15 cellular contexts compared by ENCODE assay signal in the genomic region with DNA sequence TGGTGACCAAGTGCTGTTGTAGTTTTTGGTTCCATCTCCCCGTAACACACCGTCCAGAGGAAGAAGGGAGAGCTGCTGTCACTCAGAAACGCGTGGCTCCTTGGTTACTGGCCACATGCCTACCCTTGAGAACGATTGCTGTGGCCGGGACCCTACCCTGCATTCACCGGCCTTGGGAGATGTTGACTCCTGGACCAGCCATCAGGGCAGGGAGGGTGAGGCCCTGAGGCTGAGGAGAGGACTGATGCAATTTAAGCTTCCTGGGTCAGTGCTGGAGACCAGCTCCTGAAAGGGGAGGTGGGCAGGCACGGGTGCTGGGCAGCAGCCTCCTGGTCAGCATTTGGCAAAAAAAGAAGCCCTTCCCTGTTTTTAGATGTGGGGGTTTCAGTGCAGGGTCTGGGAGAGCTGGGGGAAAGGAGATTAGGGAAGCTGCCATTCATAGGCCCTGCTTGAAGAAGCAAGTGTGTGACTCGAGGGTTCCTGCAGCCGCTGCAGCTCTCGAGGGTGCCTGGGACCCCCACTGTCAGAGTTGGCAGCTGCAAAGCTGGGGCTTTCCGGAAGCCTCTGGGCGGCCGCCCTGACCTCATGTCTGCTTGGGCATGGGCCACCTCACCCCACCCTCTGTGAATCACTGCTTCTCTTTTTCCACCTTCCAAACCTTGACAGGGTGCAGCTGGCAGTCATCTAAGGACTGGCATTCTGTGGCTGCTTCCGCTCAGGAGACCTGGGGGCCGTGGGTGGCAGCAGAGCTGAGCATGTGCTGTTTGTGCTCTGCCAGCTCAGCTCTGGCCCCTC. TPM values are rescaled to one million over a fixed set of nuclear protein-coding genes. Genes with fewer than 3 reads are reported as not detected.
DNase-seq lines count a peak whose midpoint lies in the region; ATAC-seq and TF ChIP-seq lines count a peak whose summit lies in the region.
"Had no signal": no experiment of that assay in that cellular context is flagged by ENCODE, and none has a peak within 500 bp of the region (broad histone marks: within the 10 kb centered on the region; RNA-seq: fewer than 3 reads in every experiment).

No MANE protein-coding gene starts in this region.

- H3K36me3 Mint-ChIP-seq in MCF 10A (ENCODE audit: insufficient read depth, unreplicated experiment) = peaks cover 36% of the 10 kb centered on the region
- H3K36me3 Mint-ChIP-seq in endothelial cell (ENCODE audit: low read depth, unreplicated experiment) = peaks cover 17% of the 10 kb centered on the region
- peaks cover 17% of the 10 kb centered on the region for H3K36me3 Mint-ChIP-seq in activated naive CD4-positive, alpha-beta T cell treated with anti-CD3 and anti-CD28 coated beads, Interleukin-2, amount 10 ng/mL, durations not matched to agents 7 days and 5 days
- peaks cover 23 to 28% of the 10 kb centered on the region in 2 donors for H3K36me3 Mint-ChIP-seq in CD4-positive, alpha-beta memory T cell
- peaks cover 26% of the 10 kb centered on the region for H3K36me3 Mint-ChIP-seq in GM23338 (ENCODE audit: low read depth)

- H3K79me2 ChIP-seq in mammary epithelial cell (ENCODE audit: insufficient read depth, low read length) = no peaks in the 10 kb centered on the region
- H3K79me2 ChIP-seq in GM23338 (replicated peaks; ENCODE audit: insufficient read depth) = no peaks in the 10 kb centered on the region

- H3K27ac ChIP-seq in mammary epithelial cell (ENCODE audit: insufficient read depth, low read depth, low read length) (no peak overlapping the region), GM23338 (ENCODE audit: low read depth) (no peak overlapping the region)
- no peak overlapping the region for H3K27ac ChIP-seq in CD4-positive, alpha-beta memory T cell (ENCODE audit: low read depth, low read length)
- H3K27ac ChIP-seq: RWPE1 had no signal

- H3K4me1 ChIP-seq in mammary epithelial cell (ENCODE audit: insufficient read depth, low read length) = peaks cover 11% of the 10 kb centered on the region
- no peaks in the 10 kb centered on the region for H3K4me1 ChIP-seq in CD4-positive, alpha-beta memory T cell (ENCODE audit: insufficient read depth, low read length)
- H3K4me1 ChIP-seq in GM23338 (ENCODE audit: insufficient read depth) = no peaks in the 10 kb centered on the region

- no peaks in the 10 kb centered on the region for H3K9me2 ChIP-seq in GM23338 (ENCODE audit: insufficient read depth)

- POLR2A ChIA-PET in MCF 10A (lab: Yijun Ruan, JAX) = interaction anchor here (0.7 kb wide), 1 partner anchor 81 kb away, joined by 4 read pairs; the partner anchor contains the start of genes C6orf120 and WDR27
- POLR2A ChIA-PET in CD4-positive, alpha-beta memory T cell (lab: Charles Lee; ENCODE audit: partially characterized antibody) = no interaction called here

- H3K36me3 ChIP-seq in mammary epithelial cell (ENCODE audit: insufficient read depth, low read length) (no peaks in the 10 kb centered on the region), GM23338 (ENCODE audit: insufficient read depth) (no peaks in the 10 kb centered on the region)
- H3K36me3 ChIP-seq in CD4-positive, alpha-beta memory T cell (ENCODE audit: insufficient read depth, low read length) = no peaks in the 10 kb centered on the region

- CTCF ChIA-PET in MCF 10A (lab: Yijun Ruan, JAX) (no interaction called here), mammary epithelial cell (lab: Charles Lee; ENCODE audit: low non-redundant PET) (no interaction called here)
- CTCF ChIA-PET in activated naive CD4-positive, alpha-beta T cell treated with anti-CD3 and anti-CD28 coated beads, Interleukin-2, amount 10 ng/mL, durations not matched to agents 7 days and 5 days (lab: Charles Lee) = interaction anchor here (1.6 kb wide), 1 partner anchor 9 kb away, joined by 4 read pairs; no protein-coding TSS in a partner anchor
- CTCF ChIA-PET in CD4-positive, alpha-beta memory T cell (lab: Charles Lee; ENCODE audit: partially characterized antibody) = no interaction called here

- H3K27me3 ChIP-seq in mammary epithelial cell (ENCODE audit: insufficient read depth, low read length) (no peaks in the 10 kb centered on the region), GM23338 (ENCODE audit: insufficient read depth) (no peaks in the 10 kb centered on the region)
- no peaks in the 10 kb centered on the region for H3K27me3 ChIP-seq in CD4-positive, alpha-beta memory T cell (ENCODE audit: insufficient read depth, low read length)

- H3K4me2 ChIP-seq in mammary epithelial cell (ENCODE audit: insufficient read depth, low read depth, low read length) (no peak overlapping the region), GM23338 (no peak overlapping the region)

- H2AFZ ChIP-seq in mammary epithelial cell (ENCODE audit: low read depth, low read length) (no peak overlapping the region), GM23338 (no peak overlapping the region)

- no peaks in the 10 kb centered on the region for H3K9me3 Mint-ChIP-seq in MCF 10A (ENCODE audit: unreplicated experiment)
- no peaks in the 10 kb centered on the region for H3K9me3 Mint-ChIP-seq in endothelial cell (ENCODE audit: unreplicated experiment)
- H3K9me3 Mint-ChIP-seq in activated naive CD4-positive, alpha-beta T cell treated with anti-CD3 and anti-CD28 coated beads, Interleukin-2, amount 10 ng/mL, durations not matched to agents 7 days and 5 days = no peaks in the 10 kb centered on the region
- no peaks in the 10 kb centered on the region for H3K9me3 Mint-ChIP-seq in CD4-positive, alpha-beta memory T cell
- no peaks in the 10 kb centered on the region; the same call in 2 of the 3 replicates for H3K9me3 Mint-ChIP-seq in GM23338

- no TSS peak for BruUV-seq in MCF 10A (replicated peaks; lab: Mats Ljungman, UMichigan)
- BruUV-seq in mammary epithelial cell (replicated peaks; lab: Mats Ljungman, UMichigan) = no TSS peak

- H3K4me3 Mint-ChIP-seq in MCF 10A (ENCODE audit: unreplicated experiment) = no peak overlapping the region
- peak overlapping the region; percentile 66 for H3K4me3 Mint-ChIP-seq in endothelial cell (ENCODE audit: unreplicated experiment)
- H3K4me3 Mint-ChIP-seq in activated naive CD4-positive, alpha-beta T cell treated with anti-CD3 and anti-CD28 coated beads, Interleukin-2, amount 10 ng/mL, durations not matched to agents 7 days and 5 days = no peak overlapping the region
- H3K4me3 Mint-ChIP-seq in CD4-positive, alpha-beta memory T cell = no peak overlapping the region
- H3K4me3 Mint-ChIP-seq in GM23338 = no peak overlapping the region

- dilution Hi-C loops in mammary epithelial cell (cut with HindIII; ENCODE audit: low sequenced_read_pairs) = no loop called here

- H3K4me3 ChIP-seq in mammary epithelial cell (replicated peaks in 1 of 3; ENCODE audit: insufficient read depth in 1 of 3, low read depth in 2 of 3, low read length in 3 of 3) (no peak overlapping the region), GM23338 (no peak overlapping the region)
- no peak overlapping the region for H3K4me3 ChIP-seq in CD4-positive, alpha-beta memory T cell (ENCODE audit: low read length in 2 of 2)

- TF ChIP-seq CTCF in MCF 10A (IDR thresholded peaks at IDR 0.05; ENCODE audit: unreplicated experiment) (no peak), mammary epithelial cell (conservative IDR thresholded peaks at IDR 0.05 in 1 of 2, IDR thresholded peaks at IDR 0.05 in 1 of 2; ENCODE audit: extremely low read depth in 1 of 2, insufficient read depth in 1 of 2, low read depth in 1 of 2, low read length in 2 of 2) (no peak), endothelial cell (IDR thresholded peaks at IDR 0.05; ENCODE audit: unreplicated experiment) (no peak), GM23338 (conservative IDR thresholded peaks at IDR 0.05; ENCODE audit: low read depth in 2 of 2) (no peak)

- intact Hi-C loops in MCF 10A (cut with micrococcal nuclease) (no loop called here), mammary epithelial cell (cut with micrococcal nuclease) (no loop called here)
- intact Hi-C loops in CD4-positive, alpha-beta memory T cell (cut with micrococcal nuclease) = no loop called here

- ATAC-seq in GM23338 = no peak
- ATAC-seq: HCT116 had no signal

- DNase-seq in MCF 10A (ENCODE audit: unreplicated experiment) = peak; percentile 49
- DNase-seq in mammary epithelial cell = no peak
- DNase-seq in endothelial cell (ENCODE audit: low spot score) = no peak
- peak; percentile 73 for DNase-seq in mesenteric fat pad (ENCODE audit: low spot score)
- no peak for DNase-seq in SIG-M5 (lab: John Stamatoyannopoulos, UW)
- DNase-seq in activated naive CD4-positive, alpha-beta T cell treated with anti-CD3 and anti-CD28 coated beads, Interleukin-2, amount 10 ng/mL, durations not matched to agents 7 days and 5 days = no peak
- DNase-seq in CD4-positive, alpha-beta memory T cell = no peak
- DNase-seq in GM23338 (ENCODE audit: low spot score) = no peak
- DNase-seq: C1 segment of cervical spinal cord, COR-L47, NCI-H1092, NCI-H1694, NCI-H345 had no signal

- no peak overlapping the region for H3K27ac Mint-ChIP-seq in MCF 10A (ENCODE audit: low read depth, unreplicated experiment)
- no peak overlapping the region for H3K27ac Mint-ChIP-seq in endothelial cell (ENCODE audit: unreplicated experiment)
- no peak overlapping the region for H3K27ac Mint-ChIP-seq in activated naive CD4-positive, alpha-beta T cell treated with anti-CD3 and anti-CD28 coated beads, Interleukin-2, amount 10 ng/mL, durations not matched to agents 7 days and 5 days
- no peak overlapping the region for H3K27ac Mint-ChIP-seq in CD4-positive, alpha-beta memory T cell
- H3K27ac Mint-ChIP-seq in GM23338 = no peak overlapping the region

- in situ Hi-C loops in mammary epithelial cell (cut with MboI; ENCODE audit: low sequenced_read_pairs in 2 of 2) = no loop called here

- WGBS in mammary epithelial cell (ENCODE audit: low coverage, missing lambda C conversion rate) = 79% methylated on average over 9 of the region's 16 CpGs

- no peaks in the 10 kb centered on the region for H3K9me3 ChIP-seq in mammary epithelial cell (replicated peaks; ENCODE audit: insufficient read depth, low read length)
- no peaks in the 10 kb centered on the region for H3K9me3 ChIP-seq in CD4-positive, alpha-beta memory T cell (ENCODE audit: control insufficient read depth in 1 of 2, low read length in 2 of 2)

- no peak overlapping the region for H3K9ac ChIP-seq in mammary epithelial cell (ENCODE audit: insufficient read depth, low read length)

- H3K4me1 Mint-ChIP-seq in MCF 10A (ENCODE audit: insufficient read depth, unreplicated experiment) (peaks cover 6% of the 10 kb centered on the region), endothelial cell (ENCODE audit: unreplicated experiment) (no peaks in the 10 kb centered on the region), GM23338 (peaks cover 2% of the 10 kb centered on the region; the same call in 1 of the 3 replicates)
- H3K4me1 Mint-ChIP-seq in activated naive CD4-positive, alpha-beta T cell treated with anti-CD3 and anti-CD28 coated beads, Interleukin-2, amount 10 ng/mL, durations not matched to agents 7 days and 5 days = no peaks in the 10 kb centered on the region
- H3K4me1 Mint-ChIP-seq in CD4-positive, alpha-beta memory T cell = no peaks in the 10 kb centered on the region

- H3F3A ChIP-seq in GM23338 (replicated peaks; ENCODE audit: low read depth) = no peaks in the 10 kb centered on the region

- H4K20me1 ChIP-seq in mammary epithelial cell (ENCODE audit: insufficient read depth, low read length) (no peaks in the 10 kb centered on the region), GM23338 (replicated peaks; ENCODE audit: insufficient read depth) (no peaks in the 10 kb centered on the region)

- H3K27me3 Mint-ChIP-seq in MCF 10A (ENCODE audit: insufficient read depth, unreplicated experiment) = no peaks in the 10 kb centered on the region
- peaks cover 8% of the 10 kb centered on the region for H3K27me3 Mint-ChIP-seq in endothelial cell (ENCODE audit: unreplicated experiment)
- H3K27me3 Mint-ChIP-seq in activated naive CD4-positive, alpha-beta T cell treated with anti-CD3 and anti-CD28 coated beads, Interleukin-2, amount 10 ng/mL, durations not matched to agents 7 days and 5 days = no peaks in the 10 kb centered on the region
- H3K27me3 Mint-ChIP-seq in CD4-positive, alpha-beta memory T cell = no peaks in the 10 kb centered on the region
- H3K27me3 Mint-ChIP-seq in GM23338 (ENCODE audit: insufficient read depth, low read depth, poor library complexity) = peaks cover 9% of the 10 kb centered on the region

RNA-seq across cellular contexts. Expression of gene ERMARD, which starts 31.7 kb away (rescaled TPM):
- total RNA-seq in MCF 10A (2022) = 42.8 and 51.7 TPM in 2 replicates
- total RNA-seq in mammary epithelial cell = 10 to 100 TPM; 19.2 to 32.4 TPM
- polyA plus RNA-seq in mammary epithelial cell = 22.4 TPM
- polyA minus RNA-seq in mammary epithelial cell = 1.7 TPM
- total RNA-seq in endothelial cell (ENCODE audit: unreplicated experiment) = 24.8 TPM
- 19.8 TPM for total RNA-seq in mesenteric fat pad
- 10 to 100 TPM; 33.4 to 41.4 TPM for total RNA-seq in CD4-positive, alpha-beta memory T cell
- 10 to 100 TPM; 11.0 to 11.9 TPM for polyA plus RNA-seq in CD4-positive, alpha-beta memory T cell
- total RNA-seq in GM23338 (2014; rRNA removed; shearing (Covaris generic)) = 7.6 and 11.7 TPM in 2 replicates
- polyA plus RNA-seq in GM23338 (2016; fragmentation: Nextera tagmentation; extraction: Ambion mirVana) = 8.5 and 8.6 TPM in 2 replicates

RNA-seq across cellular contexts. Expression of gene DYNLT2, which starts 31.8 kb away (rescaled TPM):
- total RNA-seq in MCF 10A (2022) (0.79 and 1.3 TPM in 2 replicates), mammary epithelial cell (under 1 TPM; 0.67 to 0.80 TPM), endothelial cell (ENCODE audit: unreplicated experiment) (0.62 TPM), mesenteric fat pad (0.71 TPM)
- polyA plus RNA-seq in mammary epithelial cell (0.17 TPM), GM23338 (2016; fragmentation: Nextera tagmentation; extraction: Ambion mirVana) (1.6 and 4.4 TPM in 2 replicates)
- not detected for polyA minus RNA-seq in mammary epithelial cell
- total RNA-seq in CD4-positive, alpha-beta memory T cell = 1 to 10 TPM; 4.6 to 6.9 TPM
- 1 to 10 TPM in 1 of 2 donors, under 1 TPM in 1; 0.56 to 1.5 TPM for polyA plus RNA-seq in CD4-positive, alpha-beta memory T cell
- 2.8 and 3.3 TPM in 2 replicates for total RNA-seq in GM23338 (2014; rRNA removed; shearing (Covaris generic))

RNA-seq across cellular contexts. Expression of gene PHF10, which starts 58.9 kb away (rescaled TPM):
- 27.2 and 34.9 TPM in 2 replicates for total RNA-seq in MCF 10A (2022)
- 10 to 100 TPM; 11.3 to 25.4 TPM for total RNA-seq in mammary epithelial cell
- polyA plus RNA-seq in mammary epithelial cell = 13.5 TPM
- polyA minus RNA-seq in mammary epithelial cell = 6.7 TPM
- 33.6 TPM for total RNA-seq in endothelial cell (ENCODE audit: unreplicated experiment)
- 51.7 TPM for total RNA-seq in mesenteric fat pad
- total RNA-seq in CD4-positive, alpha-beta memory T cell = 100 to 1,000 TPM; 106 to 108 TPM
- polyA plus RNA-seq in CD4-positive, alpha-beta memory T cell = 10 to 100 TPM; 17.5 to 24.0 TPM
- total RNA-seq in GM23338 (2014; rRNA removed; shearing (Covaris generic)) = 44.7 and 48.1 TPM in 2 replicates
- polyA plus RNA-seq in GM23338 (2016; fragmentation: Nextera tagmentation; extraction: Ambion mirVana) = 15.7 and 16.5 TPM in 2 replicates

Comparison
In these comparisons a context has a peak if more than half of its experiments do, and no peak if none do; other contexts are left out.
1. DNase-seq: peak in MCF 10A (single experiment) and mesenteric fat pad (single experiment); none in mammary epithelial cell (single experiment), endothelial cell (single experiment), SIG-M5 (single experiment), activated naive CD4-positive, alpha-beta T cell treated with anti-CD3 and anti-CD28 coated beads, Interleukin-2, amount 10 ng/mL, durations not matched to agents 7 days and 5 days (single experiment), CD4-positive, alpha-beta memory T cell (0 of 5) and GM23338 (single experiment).